ENCODE assay signal across 19 cellular contexts in genomic region chr4:56570041-56570440, GRCh38.
"Had no signal": no experiment of that assay in that cellular context is flagged by ENCODE, and none has a peak within 500 bp of the region (broad histone marks: within the 10 kb centered on the region; RNA-seq: fewer than 3 reads in every experiment).

No MANE protein-coding gene starts in this region.

- H3K4me3 ChIP-seq: coronary artery, esophagus muscularis mucosa, heart left ventricle had no signal

- H3K36me3 ChIP-seq: esophagus muscularis mucosa, heart left ventricle had no signal

- H3K27me3 ChIP-seq: esophagus muscularis mucosa, heart left ventricle had no signal

- DNase-seq: activated B cell treated with CpG ODN at 0.5 μM for 24 hours; activated CD4-positive, alpha-beta T cell treated with anti-CD3 and anti-CD28 coated beads for 36 hours; activated CD4-positive, alpha-beta T cell treated with anti-CD3 and anti-CD28 coated beads, Interleukin-2, amount 50 U/mL, for 4 hours; activated CD8-positive, alpha-beta memory T cell treated with anti-CD3 and anti-CD28 coated beads, Interleukin-2, amount 50 U/mL, for 48 hours; activated naive CD4-positive, alpha-beta T cell treated with anti-CD3 and anti-CD28 coated beads for 36 hours; activated naive CD8-positive, alpha-beta T cell treated with anti-CD3 and anti-CD28 coated beads, Interleukin-2, amount 10 ng/mL, durations not matched to agents 7 days and 5 days; activated T-cell treated with anti-CD3 and anti-CD28 coated beads, Interleukin-2, amount 50 U/mL, for 4 hours; amygdala; heart left ventricle; islet precursor cell; left cardiac atrium; naive B cell; occipital lobe; posterior cingulate gyrus; stimulated activated CD4-positive, alpha-beta T cell treated with anti-CD3 and anti-CD28 coated beads, Interleukin-4, amount 100 ng/mL, for 24 hours; stimulated activated naive CD8-positive, alpha-beta T cell treated with anti-CD3 and anti-CD28 coated beads, Interleukin-15, Interleukin-2, amounts not matched to agents 100 U/mL and 50 U/mL, for 24 hours; T-helper 9 cell had no signal

- H3K27ac ChIP-seq: coronary artery, esophagus muscularis mucosa, heart left ventricle had no signal
